8 cellular contexts compared by ENCODE assay signal in genomic region chr19:45450042-45450380, GRCh38. TPM values are rescaled to one million over a fixed set of nuclear protein-coding genes. Genes with fewer than 3 reads are reported as not detected.
DNase-seq lines count a peak whose midpoint lies in the region; ATAC-seq lines count a peak whose summit lies in the region.

No MANE protein-coding gene starts in this region.

- H3K36me3 ChIP-seq in iPS-15b (ENCODE audit: control insufficient read depth, insufficient read depth, low read length) = no peaks in the 10 kb centered on the region

- CTCF ChIA-PET in activated CD4-positive, alpha-beta memory T cell treated with anti-CD3 and anti-CD28 coated beads, Interleukin-2, amount 10 ng/mL, durations not matched to agents 7 days and 5 days (lab: Charles Lee) = interaction anchor here (0.7 to 2.9 kb wide), 7 partner anchors 10 to 36 kb away, joined by 3 to 28 read pairs (median 5); partner anchors contain the start of gene FOSB

- peak overlapping the region; percentile 55 for H3K4me3 ChIP-seq in iPS-15b (ENCODE audit: low read depth, low read length)

- no peaks in the 10 kb centered on the region for H3K9me3 Mint-ChIP-seq in activated naive CD4-positive, alpha-beta T cell treated with anti-CD3 and anti-CD28 coated beads, Interleukin-2, amount 50 U/mL, for 24 hours
- H3K9me3 Mint-ChIP-seq in activated CD4-positive, alpha-beta memory T cell treated with anti-CD3 and anti-CD28 coated beads, Interleukin-2, amount 10 ng/mL, durations not matched to agents 7 days and 5 days = no peaks in the 10 kb centered on the region
- peaks cover 0 to 6% of the 10 kb centered on the region in 2 donors for H3K9me3 Mint-ChIP-seq in stimulated activated naive CD8-positive, alpha-beta T cell treated with anti-CD3 and anti-CD28 coated beads, Interleukin-15, amount 100 ng/mL, for 72 hours

- ATAC-seq in stimulated activated naive CD8-positive, alpha-beta T cell treated with anti-CD3 and anti-CD28 coated beads, Interleukin-15, amount 100 ng/mL, for 72 hours = peak; percentile 39
- no peak for ATAC-seq in GM21367 (IDR thresholded peaks at IDR 0.05; ENCODE audit: unreplicated experiment)

- H3K4me3 Mint-ChIP-seq in activated naive CD4-positive, alpha-beta T cell treated with anti-CD3 and anti-CD28 coated beads, Interleukin-2, amount 50 U/mL, for 24 hours = peak overlapping the region; percentile 95
- H3K4me3 Mint-ChIP-seq in activated CD4-positive, alpha-beta memory T cell treated with anti-CD3 and anti-CD28 coated beads, Interleukin-2, amount 10 ng/mL, durations not matched to agents 7 days and 5 days = peak overlapping the region; percentile 91
- peak overlapping the region; percentile 86 to 93 for H3K4me3 Mint-ChIP-seq in stimulated activated naive CD8-positive, alpha-beta T cell treated with anti-CD3 and anti-CD28 coated beads, Interleukin-15, amount 100 ng/mL, for 72 hours

- peaks cover 1% of the 10 kb centered on the region for H3K36me3 Mint-ChIP-seq in activated naive CD4-positive, alpha-beta T cell treated with anti-CD3 and anti-CD28 coated beads, Interleukin-2, amount 50 U/mL, for 24 hours
- H3K36me3 Mint-ChIP-seq in activated CD4-positive, alpha-beta memory T cell treated with anti-CD3 and anti-CD28 coated beads, Interleukin-2, amount 10 ng/mL, durations not matched to agents 7 days and 5 days (ENCODE audit: low read depth) = peaks cover 3% of the 10 kb centered on the region

- DNase-seq in activated naive CD4-positive, alpha-beta T cell (lab: John Stamatoyannopoulos, UW) = no peak
- peak; percentile 47 for DNase-seq in activated CD4-positive, alpha-beta memory T cell treated with anti-CD3 and anti-CD28 coated beads, Interleukin-2, amount 10 ng/mL, durations not matched to agents 7 days and 5 days
- DNase-seq in stimulated activated naive CD8-positive, alpha-beta T cell treated with anti-CD3 and anti-CD28 coated beads, Interleukin-15, amount 100 ng/mL, for 72 hours = no peak
- DNase-seq in mesenteric fat pad (ENCODE audit: low spot score) (no peak), retina (no peak)

- H3K9me3 ChIP-seq in iPS-15b (ENCODE audit: control insufficient read depth, insufficient read depth, low read length) = no peaks in the 10 kb centered on the region

- peaks cover 3% of the 10 kb centered on the region for H3K4me1 ChIP-seq in iPS-15b (ENCODE audit: control insufficient read depth, insufficient read depth, low read length)

- no peak overlapping the region for H3K9ac ChIP-seq in iPS-15b (ENCODE audit: low read depth, low read length)

- H3K27me3 ChIP-seq in iPS-15b (ENCODE audit: control insufficient read depth, insufficient read depth, low read length) = peaks cover 23% of the 10 kb centered on the region

- H3K4me1 Mint-ChIP-seq in activated naive CD4-positive, alpha-beta T cell treated with anti-CD3 and anti-CD28 coated beads, Interleukin-2, amount 50 U/mL, for 24 hours = peaks cover 48% of the 10 kb centered on the region
- H3K4me1 Mint-ChIP-seq in activated CD4-positive, alpha-beta memory T cell treated with anti-CD3 and anti-CD28 coated beads, Interleukin-2, amount 10 ng/mL, durations not matched to agents 7 days and 5 days = peaks cover 51% of the 10 kb centered on the region
- H3K4me1 Mint-ChIP-seq in stimulated activated naive CD8-positive, alpha-beta T cell treated with anti-CD3 and anti-CD28 coated beads, Interleukin-15, amount 100 ng/mL, for 72 hours = peaks cover 35% of the 10 kb centered on the region

- peak overlapping the region; percentile 97 for H3K27ac Mint-ChIP-seq in activated naive CD4-positive, alpha-beta T cell treated with anti-CD3 and anti-CD28 coated beads, Interleukin-2, amount 50 U/mL, for 24 hours
- peak overlapping the region; percentile 92 for H3K27ac Mint-ChIP-seq in activated CD4-positive, alpha-beta memory T cell treated with anti-CD3 and anti-CD28 coated beads, Interleukin-2, amount 10 ng/mL, durations not matched to agents 7 days and 5 days
- H3K27ac Mint-ChIP-seq in stimulated activated naive CD8-positive, alpha-beta T cell treated with anti-CD3 and anti-CD28 coated beads, Interleukin-15, amount 100 ng/mL, for 72 hours = peak overlapping the region; percentile 97 to 98

- H3K27me3 Mint-ChIP-seq in activated naive CD4-positive, alpha-beta T cell treated with anti-CD3 and anti-CD28 coated beads, Interleukin-2, amount 50 U/mL, for 24 hours = no peaks in the 10 kb centered on the region
- H3K27me3 Mint-ChIP-seq in activated CD4-positive, alpha-beta memory T cell treated with anti-CD3 and anti-CD28 coated beads, Interleukin-2, amount 10 ng/mL, durations not matched to agents 7 days and 5 days = peaks cover 2% of the 10 kb centered on the region
- H3K27me3 Mint-ChIP-seq in stimulated activated naive CD8-positive, alpha-beta T cell treated with anti-CD3 and anti-CD28 coated beads, Interleukin-15, amount 100 ng/mL, for 72 hours = no peaks in the 10 kb centered on the region

- POLR2A ChIA-PET in activated CD4-positive, alpha-beta memory T cell treated with anti-CD3 and anti-CD28 coated beads, Interleukin-2, amount 10 ng/mL, durations not matched to agents 7 days and 5 days (lab: Charles Lee) = interaction anchor here (0.6 to 2.6 kb wide), 4 partner anchors 10 to 1169 kb away, joined by 3 to 23 read pairs (median 12); partner anchors contain the start of gene FOSB

RNA-seq across cellular contexts. Expression of gene FOSB, which starts 17.8 kb away (rescaled TPM):
- 10 to 100 TPM; 15.3 to 16.1 TPM for total RNA-seq in activated CD4-positive, alpha-beta memory T cell treated with anti-CD3 and anti-CD28 coated beads, Interleukin-2, amount 10 ng/mL, durations not matched to agents 7 days and 5 days
- 907 TPM for total RNA-seq in mesenteric fat pad

RNA-seq across cellular contexts. Expression of gene ERCC1, which starts 26.3 kb away (rescaled TPM):
- 10 to 100 TPM; 59.8 to 60.6 TPM for total RNA-seq in activated CD4-positive, alpha-beta memory T cell treated with anti-CD3 and anti-CD28 coated beads, Interleukin-2, amount 10 ng/mL, durations not matched to agents 7 days and 5 days
- 82.3 TPM for total RNA-seq in mesenteric fat pad

RNA-seq across cellular contexts. Expression of gene POLR1G, which starts 43.6 kb away (rescaled TPM):
- 1 to 10 TPM; 3.6 to 3.8 TPM for total RNA-seq in activated CD4-positive, alpha-beta memory T cell treated with anti-CD3 and anti-CD28 coated beads, Interleukin-2, amount 10 ng/mL, durations not matched to agents 7 days and 5 days
- total RNA-seq in mesenteric fat pad = 6.7 TPM

RNA-seq across cellular contexts. Expression of gene PPP1R13L, which starts 45.1 kb away (rescaled TPM):
- 10 to 100 TPM; 13.0 to 18.9 TPM for total RNA-seq in activated CD4-positive, alpha-beta memory T cell treated with anti-CD3 and anti-CD28 coated beads, Interleukin-2, amount 10 ng/mL, durations not matched to agents 7 days and 5 days
- 17.6 TPM for total RNA-seq in mesenteric fat pad

RNA-seq across cellular contexts. Expression of gene RTN2, which starts 46.8 kb away (rescaled TPM):
- total RNA-seq in activated CD4-positive, alpha-beta memory T cell treated with anti-CD3 and anti-CD28 coated beads, Interleukin-2, amount 10 ng/mL, durations not matched to agents 7 days and 5 days = 1 to 10 TPM; 3.0 to 5.5 TPM
- total RNA-seq in mesenteric fat pad = 8.3 TPM

Comparison
In these comparisons a context has a peak if more than half of its experiments do, and no peak if none do; other contexts are left out.
1. RNA of gene FOSB, which starts 17.8 kb away (total RNA-seq): 907 TPM in mesenteric fat pad (single experiment); 15.3 to 16.1 TPM in activated CD4-positive, alpha-beta memory T cell treated with anti-CD3 and anti-CD28 coated beads, Interleukin-2, amount 10 ng/mL, durations not matched to agents 7 days and 5 days; every median in the first group is over 10 times any median in the second.
2. Peak in every context shown above with its lines, with median percentiles within 50 percentile points of each other: H3K27ac Mint-ChIP-seq and H3K4me3 Mint-ChIP-seq.